ENCODE assay signal across 15 cellular contexts in genomic region chr2:178190938-178191910, GRCh38. TPM values are rescaled to one million over a fixed set of nuclear protein-coding genes. Genes with fewer than 3 reads are reported as not detected.
A peak's percentile ranks its signal among the peaks of the same experiment; 100 is the strongest.
DNase-seq lines count a peak whose midpoint lies in the region; ATAC-seq and TF ChIP-seq lines count a peak whose summit lies in the region.
"Had no signal": no experiment of that assay in that cellular context is flagged by ENCODE, and none has a peak within 500 bp of the region (broad histone marks: within the 10 kb centered on the region; RNA-seq: fewer than 3 reads in every experiment).

No MANE protein-coding gene starts in this region.

- peaks cover 29 to 57% of the 10 kb centered on the region in 2 donors for H3K27me3 Mint-ChIP-seq in effector memory CD8-positive, alpha-beta T cell

- WGBS in tibial nerve, 2 donors: 53 to 56% methylated on average over 10 of the region's 10 CpGs

- H3K9me3 Mint-ChIP-seq in effector memory CD8-positive, alpha-beta T cell: no peaks in the 10 kb centered on the region

- no peaks in the 10 kb centered on the region for H4K20me1 ChIP-seq in OCI-LY3 (ENCODE audit: insufficient read depth, low read length)

- peak overlapping the region; percentile 72 for H3K4me2 ChIP-seq in OCI-LY3 (ENCODE audit: low read length)

- H3K4me1 ChIP-seq in OCI-LY3 (ENCODE audit: low read length): peaks cover 14% of the 10 kb centered on the region
- peaks cover 0 to 17% (median 3%) of the 10 kb centered on the region in 4 donors for H3K4me1 ChIP-seq in tibial nerve

- peak; percentile 24 for ATAC-seq in effector memory CD8-positive, alpha-beta T cell (replicated peaks)
- ATAC-seq in GM21447 (IDR thresholded peaks at IDR 0.05; ENCODE audit: unreplicated experiment): no peak

- H3K4me3 ChIP-seq in GM12864 (ENCODE audit: low read depth, low read length) (no peak overlapping the region; the same call in 1 of the 2 replicates), OCI-LY3 (ENCODE audit: low read length) (peak overlapping the region; percentile 48), tibial nerve (no peak overlapping the region)
- H3K4me3 ChIP-seq: HAP-1, lung, Peyer's patch had no signal

- TF ChIP-seq EP300 in tibial nerve (IDR thresholded peaks at IDR 0.05): no peak

- H3K4me1 Mint-ChIP-seq in effector memory CD8-positive, alpha-beta T cell (ENCODE audit: low read depth in 2 of 2): peaks cover 4 to 8% of the 10 kb centered on the region in 2 donors

- peak overlapping the region; percentile 59 for H2AFZ ChIP-seq in OCI-LY3 (ENCODE audit: low read depth, low read length)

- H3K36me3 Mint-ChIP-seq in effector memory CD8-positive, alpha-beta T cell (ENCODE audit: insufficient read depth): peaks cover 4% of the 10 kb centered on the region

- no peaks in the 10 kb centered on the region for H3K79me2 ChIP-seq in OCI-LY3 (ENCODE audit: low read length)

- 0 out of 2 replicates have a peak overlapping the region, but pooled peaks have one; percentile 4 for H3K9ac ChIP-seq in OCI-LY3 (ENCODE audit: low read length)

- no peak overlapping the region for H3K27ac Mint-ChIP-seq in effector memory CD8-positive, alpha-beta T cell
- H3K27ac Mint-ChIP-seq: progenitor cell of endocrine pancreas had no signal

- no peaks in the 10 kb centered on the region for H3K36me3 ChIP-seq in OCI-LY3 (replicated peaks; ENCODE audit: low read depth, low read length)
- H3K36me3 ChIP-seq in tibial nerve: no peaks in the 10 kb centered on the region
- H3K36me3 ChIP-seq: HAP-1, Peyer's patch had no signal

- H3K9me3 ChIP-seq in OCI-LY3 (ENCODE audit: insufficient read depth, low read length) (no peaks in the 10 kb centered on the region), tibial nerve (no peaks in the 10 kb centered on the region)
- H3K9me3 ChIP-seq: HAP-1, Peyer's patch had no signal

- H3K27me3 ChIP-seq in OCI-LY3 (ENCODE audit: low read depth, low read length) (peaks cover 16% of the 10 kb centered on the region), tibial nerve (peaks cover 0 to 3% of the 10 kb centered on the region in 2 donors)
- H3K27me3 ChIP-seq: Peyer's patch had no signal

- H3K27ac ChIP-seq in OCI-LY3 (ENCODE audit: low read length) (no peak overlapping the region), tibial nerve (no peak overlapping the region)
- H3K27ac ChIP-seq: C4-2B, Peyer's patch had no signal

- TF ChIP-seq POLR2A in tibial nerve (IDR thresholded peaks at IDR 0.05): no peak

- H3K4me3 Mint-ChIP-seq in effector memory CD8-positive, alpha-beta T cell: no peak overlapping the region

- no peak for TF ChIP-seq CTCF in GM12864 (IDR thresholded peaks at IDR 0.05; ENCODE audit: low read depth, low read length, missing control alignments)
- no peak for TF ChIP-seq CTCF in OCI-LY3 (IDR thresholded peaks at IDR 0.05; ENCODE audit: low read depth, low read length)
- no peak for TF ChIP-seq CTCF in tibial nerve (IDR thresholded peaks at IDR 0.05)

- DNase-seq in CD1c-positive myeloid dendritic cell (ENCODE audit: extremely low spot score): peak; percentile 10
- DNase-seq in GM12864 (ENCODE audit: low read depth): peak; percentile 12
- no peak for DNase-seq in effector memory CD8-positive, alpha-beta T cell
- no peak for DNase-seq in tibial nerve (ENCODE audit: low spot score in 2 of 2)
- DNase-seq in activated naive CD4-positive, alpha-beta T cell treated with Interleukin-2 at 50 U/mL for 16 hours: no peak
- no peak for DNase-seq in Ammon's horn (ENCODE audit: low spot score)
- DNase-seq: IMR-90; Peyer's patch; stimulated activated CD4-positive, alpha-beta T cell treated with anti-CD3 and anti-CD28 coated beads, Interleukin-2, amount 100 ng/mL, for 48 hours had no signal

RNA-seq across cellular contexts. Expression of gene OSBPL6, which starts 3.1 kb away (rescaled TPM):
- 1 to 10 TPM in 3 of 4 donors, under 1 TPM in 1; 0.66 to 3.1 (median 1.6) TPM for total RNA-seq in tibial nerve

Comparison
In these comparisons a context has a peak if more than half of its experiments do, and no peak if none do; other contexts are left out.
1. DNase-seq: peak in CD1c-positive myeloid dendritic cell (single experiment) and GM12864 (single experiment); none in effector memory CD8-positive, alpha-beta T cell (0 of 3), tibial nerve (0 of 2), activated naive CD4-positive, alpha-beta T cell treated with Interleukin-2 at 50 U/mL for 16 hours (single experiment) and Ammon's horn (single experiment).